Comparison of ENCODE assay signal across 8 cellular contexts in genomic region chr6:169494038-169494437, GRCh38.
"Had no signal": no experiment of that assay in that cellular context is flagged by ENCODE, and none has a peak within 500 bp of the region (broad histone marks: within the 10 kb centered on the region; RNA-seq: fewer than 3 reads in every experiment).

No MANE protein-coding gene starts in this region.

- H3K4me1 Mint-ChIP-seq: IgD-negative memory B cell had no signal

- FAIRE-seq: HepG2, HTR-8/SVneo had no signal

- H3K27me3 Mint-ChIP-seq: IgD-negative memory B cell had no signal

- H3K4me2 ChIP-seq: KMS-11 had no signal

- H3K27ac Mint-ChIP-seq: IgD-negative memory B cell had no signal

- H3K4me3 Mint-ChIP-seq: IgD-negative memory B cell had no signal

- DNase-seq: Karpas-422, KBM-7, KG1 had no signal

- H3K27ac ChIP-seq: HL-60, KMS-11 had no signal

- ATAC-seq: HepG2 had no signal

- H3K9ac ChIP-seq: KMS-11 had no signal
